ENCODE assay signal across 37 cellular contexts in genomic region chr1:153194331-153195050, GRCh38. TPM values are rescaled to one million over a fixed set of nuclear protein-coding genes. Genes with fewer than 3 reads are reported as not detected.
"Had no signal": no experiment of that assay in that cellular context is flagged by ENCODE, and none has a peak within 500 bp of the region (broad histone marks: within the 10 kb centered on the region; RNA-seq: fewer than 3 reads in every experiment).

No MANE protein-coding gene starts in this region.

- H3K4me3 ChIP-seq: adrenal gland, ascending aorta, body of pancreas, breast epithelium, cardiac muscle cell had no signal

- DNase-seq: activated effector memory CD4-positive, alpha-beta T cell treated with anti-CD3 and anti-CD28 coated beads, Interleukin-2, amount 50 U/mL, for 16 hours; activated effector memory CD4-positive, alpha-beta T cell treated with Interleukin-2 at 50 U/mL for 16 hours; activated gamma-delta T cell; activated gamma-delta T cell treated with Interleukin-2 at 50 U/mL for 16 hours; activated naive CD4-positive, alpha-beta T cell; activated naive CD4-positive, alpha-beta T cell treated with anti-CD3 and anti-CD28 coated beads for 36 hours; activated naive CD4-positive, alpha-beta T cell treated with anti-CD3 and anti-CD28 coated beads, Interleukin-2, amount 10 ng/mL, durations not matched to agents 7 days and 5 days; activated naive CD4-positive, alpha-beta T cell treated with anti-CD3 and anti-CD28 coated beads, Interleukin-2, amount 50 U/mL, for 16 hours; activated naive CD4-positive, alpha-beta T cell treated with Interleukin-2 at 50 U/mL for 16 hours; activated naive CD8-positive, alpha-beta T cell treated with anti-CD3 and anti-CD28 coated beads for 36 hours; activated naive CD8-positive, alpha-beta T cell treated with anti-CD3 and anti-CD28 coated beads, Interleukin-2, amount 10 ng/mL, durations not matched to agents 7 days and 5 days; activated naive CD8-positive, alpha-beta T cell treated with anti-CD3 and anti-CD28 coated beads, Interleukin-2, amount 50 U/mL, for 24 hours; activated T-cell treated with anti-CD3 and anti-CD28 coated beads, Interleukin-2, amount 50 U/mL, for 1 hour; activated T-cell treated with anti-CD3 and anti-CD28 coated beads, Interleukin-2, amount 50 U/mL, for 24 hours; activated T-cell treated with anti-CD3 and anti-CD28 coated beads, Interleukin-2, amount 50 U/mL, for 4 hours; activated T-cell treated with anti-CD3 and anti-CD28 coated beads, Interleukin-2, amount 50 U/mL, for 48 hours; activated T-cell treated with anti-CD3 and anti-CD28 coated beads, Interleukin-2, amount 50 U/mL, for 72 hours; adrenal gland; amniotic stem cell; amygdala; anterior cingulate cortex; aorta; body of pancreas; brain microvascular endothelial cell; central memory CD4-positive, alpha-beta T cell; cerebellar nuclear complex had no signal

- H3K9me3 ChIP-seq: adrenal gland, ascending aorta, body of pancreas, breast epithelium had no signal

- H3K27me3 ChIP-seq: adrenal gland, ascending aorta, body of pancreas, brain microvascular endothelial cell, cardiac muscle cell had no signal

- H3K36me3 ChIP-seq: adrenal gland, ascending aorta, brain microvascular endothelial cell, breast epithelium, cardiac muscle cell had no signal

- H3K4me1 ChIP-seq: adrenal gland, ascending aorta, body of pancreas, breast epithelium had no signal

- H3K27ac ChIP-seq: adrenal gland, ascending aorta, body of pancreas, brain microvascular endothelial cell, breast epithelium, cardiac muscle cell had no signal

RNA-seq across cellular contexts. Expression of gene LELP1, which starts 8.7 kb away (rescaled TPM):
- total RNA-seq: activated naive CD4-positive, alpha-beta T cell treated with anti-CD3 and anti-CD28 coated beads for 36 hours; activated naive CD4-positive, alpha-beta T cell treated with anti-CD3 and anti-CD28 coated beads, Interleukin-2, amount 50 U/mL, for 72 hours; activated naive CD8-positive, alpha-beta T cell treated with anti-CD3 and anti-CD28 coated beads for 36 hours; activated naive CD8-positive, alpha-beta T cell treated with anti-CD3 and anti-CD28 coated beads, Interleukin-2, amount 10 ng/mL, durations not matched to agents 7 days and 5 days; activated T-cell treated with anti-CD3 and anti-CD28 coated beads, Interleukin-2, amount 50 U/mL, for 4 hours; activated T-cell treated with anti-CD3 and anti-CD28 coated beads, Interleukin-2, amount 50 U/mL, for 72 hours; activated T-helper 1 cell treated with anti-CD3 and anti-CD28 coated beads, Interleukin-12 subunit alpha, Interleukin-12 subunit beta, Interleukin-2, Interleukin-4 antibody, amounts not matched to agents 30 ng/mL and 10 ng/mL and 1 ng/mL, durations not matched to agents 14 hours and 24 hours and 36 hours; activated T-helper 17 cell treated with anti-CD3 and anti-CD28 coated beads, Interleukin-2, amount 50 U/mL, for 72 hours; activated T-helper 2 cell treated with anti-CD3 and anti-CD28 coated beads, Interferon-gamma antibody, Interleukin-2, Interleukin-4, amounts not matched to agents 10 μg/mL and 5 μg/mL and 100 μg/mL, durations not matched to agents 14 hours and 24 hours and 36 hours; adrenal gland; aorta; ascending aorta; astrocyte; body of pancreas; breast epithelium; bronchial epithelial cell; cardiac muscle cell; cardiac septum; cerebellum had no signal

RNA-seq across cellular contexts. Expression of gene PRR9, which starts 22.9 kb away (rescaled TPM):
- total RNA-seq: activated naive CD4-positive, alpha-beta T cell treated with anti-CD3 and anti-CD28 coated beads for 36 hours; activated naive CD4-positive, alpha-beta T cell treated with anti-CD3 and anti-CD28 coated beads, Interleukin-2, amount 50 U/mL, for 72 hours; activated naive CD8-positive, alpha-beta T cell treated with anti-CD3 and anti-CD28 coated beads for 36 hours; activated naive CD8-positive, alpha-beta T cell treated with anti-CD3 and anti-CD28 coated beads, Interleukin-2, amount 10 ng/mL, durations not matched to agents 7 days and 5 days; activated T-cell treated with anti-CD3 and anti-CD28 coated beads, Interleukin-2, amount 50 U/mL, for 4 hours; activated T-cell treated with anti-CD3 and anti-CD28 coated beads, Interleukin-2, amount 50 U/mL, for 72 hours; activated T-helper 1 cell treated with anti-CD3 and anti-CD28 coated beads, Interleukin-12 subunit alpha, Interleukin-12 subunit beta, Interleukin-2, Interleukin-4 antibody, amounts not matched to agents 30 ng/mL and 10 ng/mL and 1 ng/mL, durations not matched to agents 14 hours and 24 hours and 36 hours; activated T-helper 17 cell treated with anti-CD3 and anti-CD28 coated beads, Interleukin-2, amount 50 U/mL, for 72 hours; activated T-helper 2 cell treated with anti-CD3 and anti-CD28 coated beads, Interferon-gamma antibody, Interleukin-2, Interleukin-4, amounts not matched to agents 10 μg/mL and 5 μg/mL and 100 μg/mL, durations not matched to agents 14 hours and 24 hours and 36 hours; adrenal gland; aorta; ascending aorta; body of pancreas; breast epithelium; bronchial epithelial cell; cardiac muscle cell; cardiac septum; cerebellum had no signal

RNA-seq across cellular contexts. Expression of gene SPRR2G, which starts 43.8 kb away (rescaled TPM):
- total RNA-seq: activated naive CD4-positive, alpha-beta T cell treated with anti-CD3 and anti-CD28 coated beads for 36 hours; activated naive CD4-positive, alpha-beta T cell treated with anti-CD3 and anti-CD28 coated beads, Interleukin-2, amount 50 U/mL, for 72 hours; activated naive CD8-positive, alpha-beta T cell treated with anti-CD3 and anti-CD28 coated beads for 36 hours; activated naive CD8-positive, alpha-beta T cell treated with anti-CD3 and anti-CD28 coated beads, Interleukin-2, amount 10 ng/mL, durations not matched to agents 7 days and 5 days; activated T-cell treated with anti-CD3 and anti-CD28 coated beads, Interleukin-2, amount 50 U/mL, for 4 hours; activated T-cell treated with anti-CD3 and anti-CD28 coated beads, Interleukin-2, amount 50 U/mL, for 72 hours; activated T-helper 1 cell treated with anti-CD3 and anti-CD28 coated beads, Interleukin-12 subunit alpha, Interleukin-12 subunit beta, Interleukin-2, Interleukin-4 antibody, amounts not matched to agents 30 ng/mL and 10 ng/mL and 1 ng/mL, durations not matched to agents 14 hours and 24 hours and 36 hours; activated T-helper 17 cell treated with anti-CD3 and anti-CD28 coated beads, Interleukin-2, amount 50 U/mL, for 72 hours; activated T-helper 2 cell treated with anti-CD3 and anti-CD28 coated beads, Interferon-gamma antibody, Interleukin-2, Interleukin-4, amounts not matched to agents 10 μg/mL and 5 μg/mL and 100 μg/mL, durations not matched to agents 14 hours and 24 hours and 36 hours; adrenal gland; aorta; ascending aorta; astrocyte; body of pancreas; breast epithelium; bronchial epithelial cell; cardiac muscle cell; cardiac septum; cerebellum had no signal
